ENCODE assay signal across 1 cellular context in genomic region chr4:1822568-1823544, GRCh38.
TF ChIP-seq lines count a peak whose summit lies in the region.

No MANE protein-coding gene starts in this region.

TF ChIP-seq in K562, 482 proteins besides CTCF, POLR2A, EP300 and RAD21:
- 0 out of 2 replicates have a peak, but pooled peaks have one; percentile 33 for TF ChIP-seq POLR2G (IDR thresholded peaks at IDR 0.05; ENCODE audit: low read depth, low read length)
- no peak for TF ChIP-seq RNF2 (IDR thresholded peaks at IDR 0.05)
